Comparison of ENCODE assay signal across 8 cellular contexts in genomic region chr2:87075796-87076252, GRCh38. TPM values are rescaled to one million over a fixed set of nuclear protein-coding genes. Genes with fewer than 3 reads are reported as not detected.
DNase-seq lines count a peak whose midpoint lies in the region; ATAC-seq and TF ChIP-seq lines count a peak whose summit lies in the region.
"Not testable (repeated sequence)": the region's sequence is repeated elsewhere in the genome, so short reads cannot be mapped to it uniquely, and the experiment has no call there.

No MANE protein-coding gene starts in this region.

- not testable (repeated sequence) for H3K27me3 Mint-ChIP-seq in osteocyte (ENCODE audit: unreplicated experiment)

- H3K27ac ChIP-seq in GM23248 = peak overlapping the region; percentile 87
- H3K27ac ChIP-seq in HL-60 (replicated peaks) = peak overlapping the region; percentile 75
- peak overlapping the region; percentile 63 for H3K27ac ChIP-seq in brain microvascular endothelial cell
- peak overlapping the region; percentile 90 for H3K27ac ChIP-seq in right cardiac atrium (ENCODE audit: low read length)
- H3K27ac ChIP-seq in subcutaneous abdominal adipose tissue (ENCODE audit: low read depth, low read length) = peak overlapping the region; percentile 65

- not testable (repeated sequence) for H3F3A ChIP-seq in GM23248 (ENCODE audit: insufficient read depth)

- not testable (repeated sequence) for H3K27ac Mint-ChIP-seq in osteocyte (ENCODE audit: unreplicated experiment)

- intact Hi-C loops in right cardiac atrium (cut with DNase I) = not testable (repeated sequence)

- H3K9me2 ChIP-seq in GM23248 (ENCODE audit: insufficient read depth) = not testable (repeated sequence)

- H3K9me3 ChIP-seq in GM23248 (ENCODE audit: low read depth); right cardiac atrium (ENCODE audit: control insufficient read depth, low read length); subcutaneous abdominal adipose tissue (ENCODE audit: control insufficient read depth in 5 of 5, low read length in 5 of 5): not testable (repeated sequence)

- not testable (repeated sequence) for H3K4me1 Mint-ChIP-seq in osteocyte (ENCODE audit: unreplicated experiment)

- not testable (repeated sequence) for TF ChIP-seq CTCF in HL-60 (IDR thresholded peaks at IDR 0.05; ENCODE audit: insufficient read depth, low read length); brain microvascular endothelial cell (IDR thresholded peaks at IDR 0.05; ENCODE audit: low read depth, low read length, missing control alignments); osteocyte (IDR thresholded peaks at IDR 0.05)

- H3K9ac ChIP-seq in GM23248 (peak overlapping the region; percentile 86), subcutaneous abdominal adipose tissue (ENCODE audit: low read length in 5 of 5) (peak overlapping the region in 3 of 5 donors; percentile 56 to 71 (median 59))

- H3K27me3 ChIP-seq in GM23248 (replicated peaks; ENCODE audit: insufficient read depth); HL-60 (ENCODE audit: insufficient read depth, poor library complexity, severe bottlenecking); brain microvascular endothelial cell (replicated peaks); right cardiac atrium (ENCODE audit: control insufficient read depth, insufficient read depth); subcutaneous abdominal adipose tissue (ENCODE audit: control insufficient read depth in 5 of 5, insufficient read depth in 4 of 5, low read length in 5 of 5): not testable (repeated sequence)

- peak overlapping the region; percentile 58; the same call in 1 of the 2 replicates for H2AFZ ChIP-seq in GM23248

- ATAC-seq in right cardiac atrium = peak; percentile 4 to 6

- H4K20me1 ChIP-seq in GM23248 (ENCODE audit: insufficient read depth) = not testable (repeated sequence)

- peak overlapping the region; percentile 69 for H3K4me3 Mint-ChIP-seq in osteocyte (ENCODE audit: unreplicated experiment)

- H3K36me3 Mint-ChIP-seq in osteocyte (ENCODE audit: unreplicated experiment) = not testable (repeated sequence)

- not testable (repeated sequence) for H3K4me2 ChIP-seq in GM23248 (ENCODE audit: unreplicated experiment)

- in situ Hi-C loops in G401 (cut with HindIII; ENCODE audit: low sequenced_read_pairs); GM23248 (cut with MboI); brain microvascular endothelial cell (cut with HindIII; ENCODE audit: low pct_ligation_motif_present, low sequenced_read_pairs): not testable (repeated sequence)

- H3K79me2 ChIP-seq in GM23248 (ENCODE audit: insufficient read depth) = peaks cover 19% of the 10 kb centered on the region

- not testable (repeated sequence) for H3K36me3 ChIP-seq in GM23248 (ENCODE audit: low read depth); brain microvascular endothelial cell (replicated peaks); subcutaneous abdominal adipose tissue (ENCODE audit: control insufficient read depth in 5 of 5, insufficient read depth in 5 of 5, low read length in 5 of 5)

- DNase-seq in G401 (ENCODE audit: low spot score) (peak; percentile 37), GM23248 (peak; percentile 72), HL-60 (ENCODE audit: low read depth in 1 of 2, low spot score in 1 of 2) (peak in 1 of 2 experiments; percentile 46), brain microvascular endothelial cell (peak; percentile 60), right cardiac atrium (peak; percentile 43 to 82 (median 78)), osteocyte (ENCODE audit: extremely low spot score, unreplicated experiment) (peak; percentile 86)
- DNase-seq in activated CD4-positive, CD25-positive, alpha-beta regulatory T cell treated with anti-CD3 and anti-CD28 coated beads, Interleukin-2, amount 50 U/mL, for 72 hours = peak; percentile 62

- H3K4me3 ChIP-seq in GM23248 (peak overlapping the region; percentile 78), HL-60 (replicated peaks; ENCODE audit: insufficient read depth, low read length) (peak overlapping the region; percentile 62), brain microvascular endothelial cell (ENCODE audit: low read depth, low read length) (peak overlapping the region; percentile 53), right cardiac atrium (ENCODE audit: low read length) (peak overlapping the region; percentile 80), subcutaneous abdominal adipose tissue (ENCODE audit: low read depth in 1 of 5, low read length in 5 of 5) (peak overlapping the region in 4 of 5 donors; percentile 59 to 71 (median 66))

- not testable (repeated sequence) for H3K9me3 Mint-ChIP-seq in osteocyte (ENCODE audit: unreplicated experiment)

- not testable (repeated sequence) for H3K4me1 ChIP-seq in GM23248 (ENCODE audit: insufficient read depth); right cardiac atrium (ENCODE audit: control insufficient read depth, insufficient read depth, low read length); subcutaneous abdominal adipose tissue (ENCODE audit: control insufficient read depth in 5 of 5, insufficient read depth in 5 of 5, low read length in 5 of 5)

- 0% methylated on average over 3 of the region's 63 CpGs for WGBS in GM23248 (ENCODE audit: low coverage in 1 of 2, low lambda C conversion rate in 2 of 2, missing lambda C conversion rate in 2 of 2), 2 experiments
- under 1% methylated on average over 51 of the region's 63 CpGs for WGBS in right cardiac atrium

RNA-seq across cellular contexts. Expression of gene PLGLB1, which starts 54.2 kb away (rescaled TPM):
- 0.92 and 1.4 TPM in 2 replicates for total RNA-seq in G401 (2014; rRNA removed; shearing (Covaris generic))
- 0.22 and 0.38 TPM in 2 replicates for total RNA-seq in GM23248 (2014; rRNA removed; shearing (Covaris generic))
- 0.46 and 1.4 TPM in 2 replicates for polyA plus RNA-seq in GM23248 (2016; fragmentation: Nextera tagmentation; extraction: Ambion mirVana)
- 1 to 10 TPM in 1 of 4 donors, under 1 TPM in 3; 0.93 to 2.8 (median 0.96) TPM for total RNA-seq in right cardiac atrium
- 0.81 TPM for polyA plus RNA-seq in right cardiac atrium
- total RNA-seq in osteocyte = 3.3 and 4.4 TPM in 2 replicates
